ENCODE assay signal across 16 cellular contexts in the genomic region with DNA sequence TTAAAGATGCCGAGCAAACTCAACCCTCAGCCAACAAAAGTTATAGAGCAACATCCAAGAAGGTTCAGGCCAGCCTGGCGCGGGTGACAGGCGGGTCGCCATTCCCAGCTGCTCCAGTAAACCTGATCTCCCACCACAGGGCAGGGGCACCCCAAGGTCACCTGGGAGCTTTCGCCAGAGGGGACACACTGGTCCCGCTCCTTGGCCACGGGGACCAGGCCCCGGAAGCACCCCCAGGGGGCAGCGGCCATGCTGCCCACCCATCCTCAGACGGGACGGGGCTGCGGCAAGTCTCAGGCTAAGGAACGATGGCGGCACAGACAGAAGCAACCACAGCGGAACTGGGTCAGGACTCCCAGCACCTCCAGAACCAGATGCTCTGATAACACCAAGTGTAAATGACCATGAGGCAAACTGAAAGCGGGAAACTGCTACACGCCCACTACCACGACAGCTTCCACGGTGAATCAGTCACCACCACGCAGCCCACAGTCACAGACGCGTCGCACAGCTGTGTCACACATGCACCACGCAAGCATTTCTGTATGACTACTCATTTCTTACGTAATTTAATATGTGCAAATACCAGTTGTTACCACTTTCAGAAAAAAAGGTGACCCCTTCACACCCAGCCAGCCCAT. TPM values are rescaled to one million over a fixed set of nuclear protein-coding genes. Genes with fewer than 3 reads are reported as not detected.
DNase-seq lines count a peak whose midpoint lies in the region; ATAC-seq and TF ChIP-seq lines count a peak whose summit lies in the region.
"Had no signal": no experiment of that assay in that cellular context is flagged by ENCODE, and none has a peak within 500 bp of the region (broad histone marks: within the 10 kb centered on the region; RNA-seq: fewer than 3 reads in every experiment).

No MANE protein-coding gene starts in this region.

- H3K4me3 Mint-ChIP-seq in CD14-positive monocyte (no peak overlapping the region), activated B cell treated with CpG ODN at 0.5 μM for 24 hours (peak overlapping the region; percentile 76)
- H3K4me3 Mint-ChIP-seq in naive thymus-derived CD4-positive, alpha-beta T cell, result no peak overlapping the region

- H3K4ac ChIP-seq in mesendoderm (ENCODE audit: low read depth, low read length), result no peak overlapping the region

- H3K36me3 ChIP-seq in naive thymus-derived CD4-positive, alpha-beta T cell (ENCODE audit: control insufficient read depth in 2 of 3, insufficient read depth in 3 of 3, low read length in 3 of 3), result peaks cover 0 to 86% (median 9%) of the 10 kb centered on the region in 3 experiments
- H3K36me3 ChIP-seq in mesendoderm (ENCODE audit: control insufficient read depth, insufficient read depth, low read length), result no peaks in the 10 kb centered on the region
- H3K36me3 ChIP-seq in effector memory CD4-positive, alpha-beta T cell (ENCODE audit: control insufficient read depth, insufficient read depth, low read length), result peaks cover 42% of the 10 kb centered on the region

- peaks cover 64 to 88% of the 10 kb centered on the region in 2 donors for H3K36me3 Mint-ChIP-seq in CD14-positive monocyte
- peaks cover 52% of the 10 kb centered on the region for H3K36me3 Mint-ChIP-seq in activated B cell treated with CpG ODN at 0.5 μM for 24 hours (ENCODE audit: low read depth)
- H3K36me3 Mint-ChIP-seq in naive thymus-derived CD4-positive, alpha-beta T cell, result peaks cover 0 to 11% (median 0%) of the 10 kb centered on the region in 5 donors

- intact Hi-C loops in CD14-positive monocyte (cut with micrococcal nuclease), result loop anchor here in 1 of 2 donors (10.0 kb wide), 1 partner anchor 46 kb away; no protein-coding TSS in a partner anchor
- intact Hi-C loops in activated B cell treated with CpG ODN at 0.5 μM for 24 hours (cut with micrococcal nuclease), result loop anchor here (1.0 to 10.0 kb wide), 4 partner anchors 13 to 156 kb away; partner anchors contain the start of genes CRAMP1, IFT140 and TELO2
- intact Hi-C loops in naive thymus-derived CD4-positive, alpha-beta T cell (cut with micrococcal nuclease), result no loop called here

- POLR2A ChIA-PET in activated B cell treated with CpG ODN at 0.5 μM for 24 hours (lab: Charles Lee), result interaction anchor here (0.6 to 3.5 kb wide), 20 partner anchors 11 to 556 kb away, joined by 3 to 52 read pairs (median 4); partner anchors contain the start of genes CCDC154, JPT2, MAPK8IP3 and PERCC1
- POLR2A ChIA-PET in naive thymus-derived CD4-positive, alpha-beta T cell (lab: Charles Lee), result no interaction called here

- no peak overlapping the region for H2BK120ac ChIP-seq in mesendoderm (ENCODE audit: low read depth, low read length)

- H3K27ac ChIP-seq in naive thymus-derived CD4-positive, alpha-beta T cell (ENCODE audit: low read depth, low read length), result no peak overlapping the region
- H3K27ac ChIP-seq in mesendoderm (ENCODE audit: low read depth, low read length), result no peak overlapping the region
- no peak overlapping the region for H3K27ac ChIP-seq in effector memory CD4-positive, alpha-beta T cell (ENCODE audit: insufficient read depth, low read length, poor library complexity, severe bottlenecking)
- H3K27ac ChIP-seq: suprapubic skin, WERI-Rb-1 had no signal

- CTCF ChIA-PET in activated B cell treated with CpG ODN at 0.5 μM for 24 hours (lab: Charles Lee), result interaction anchor here (1.3 kb wide), 1 partner anchor 29 kb away, joined by 3 read pairs; no protein-coding TSS in a partner anchor
- CTCF ChIA-PET in naive thymus-derived CD4-positive, alpha-beta T cell (lab: Charles Lee), result no interaction called here

- no peaks in the 10 kb centered on the region for H3K4me1 Mint-ChIP-seq in CD14-positive monocyte
- peaks cover 26% of the 10 kb centered on the region for H3K4me1 Mint-ChIP-seq in activated B cell treated with CpG ODN at 0.5 μM for 24 hours
- peaks cover 0 to 6% (median 0%) of the 10 kb centered on the region in 7 donors for H3K4me1 Mint-ChIP-seq in naive thymus-derived CD4-positive, alpha-beta T cell

- H3K9me3 Mint-ChIP-seq in CD14-positive monocyte, result no peaks in the 10 kb centered on the region
- H3K9me3 Mint-ChIP-seq in activated B cell treated with CpG ODN at 0.5 μM for 24 hours, result no peaks in the 10 kb centered on the region
- no peaks in the 10 kb centered on the region for H3K9me3 Mint-ChIP-seq in naive thymus-derived CD4-positive, alpha-beta T cell

- peak; percentile 72 for ATAC-seq in activated B cell treated with CpG ODN at 0.5 μM for 24 hours (ENCODE audit: low read depth)
- peak; percentile 40 for ATAC-seq in naive thymus-derived CD4-positive, alpha-beta T cell
- ATAC-seq: K562 had no signal

- H3K27me3 ChIP-seq in naive thymus-derived CD4-positive, alpha-beta T cell (ENCODE audit: control insufficient read depth in 2 of 2, insufficient read depth in 2 of 2, low read length in 2 of 2), result no peaks in the 10 kb centered on the region
- H3K27me3 ChIP-seq in mesendoderm (ENCODE audit: insufficient read depth, low read length, poor library complexity), result no peaks in the 10 kb centered on the region
- no peaks in the 10 kb centered on the region for H3K27me3 ChIP-seq in effector memory CD4-positive, alpha-beta T cell (replicated peaks; ENCODE audit: control insufficient read depth, insufficient read depth, low read length, poor library complexity, severe bottlenecking)
- H3K27me3 ChIP-seq: suprapubic skin had no signal

- no peak overlapping the region for H3K18ac ChIP-seq in mesendoderm (ENCODE audit: low read length)

- H3K79me2 ChIP-seq in mesendoderm (ENCODE audit: control insufficient read depth, insufficient read depth, low read length), result no peaks in the 10 kb centered on the region

- no peaks in the 10 kb centered on the region for H3K4me1 ChIP-seq in naive thymus-derived CD4-positive, alpha-beta T cell (ENCODE audit: control insufficient read depth in 2 of 2, insufficient read depth in 2 of 2, low read length in 2 of 2)
- no peaks in the 10 kb centered on the region for H3K4me1 ChIP-seq in mesendoderm (ENCODE audit: control insufficient read depth, low read depth, low read length)
- no peaks in the 10 kb centered on the region for H3K4me1 ChIP-seq in effector memory CD4-positive, alpha-beta T cell (ENCODE audit: control insufficient read depth, insufficient read depth, low read length, poor library complexity, severe bottlenecking)
- H3K4me1 ChIP-seq: suprapubic skin had no signal

- no peak overlapping the region for H3K56ac ChIP-seq in mesendoderm (ENCODE audit: low read length)

- no peak overlapping the region for H3K9ac ChIP-seq in mesendoderm (ENCODE audit: low read length)

- H3K27me3 Mint-ChIP-seq in CD14-positive monocyte (ENCODE audit: low read depth in 3 of 3), result peaks cover 0 to 2% (median 0%) of the 10 kb centered on the region in 3 donors
- H3K27me3 Mint-ChIP-seq in activated B cell treated with CpG ODN at 0.5 μM for 24 hours, result no peaks in the 10 kb centered on the region
- no peaks in the 10 kb centered on the region for H3K27me3 Mint-ChIP-seq in naive thymus-derived CD4-positive, alpha-beta T cell

- H3K27ac Mint-ChIP-seq in CD14-positive monocyte (peak overlapping the region in 4 of 7 donors; percentile 50 to 86 (median 66)), activated B cell treated with CpG ODN at 0.5 μM for 24 hours (peak overlapping the region; percentile 99)
- H3K27ac Mint-ChIP-seq in naive thymus-derived CD4-positive, alpha-beta T cell, result peak overlapping the region in 1 of 9 donors; percentile 32

- H3K4me3 ChIP-seq in AG10803 (ENCODE audit: low read length) (no peak overlapping the region), mesendoderm (ENCODE audit: low read length) (no peak overlapping the region)
- no peak overlapping the region for H3K4me3 ChIP-seq in naive thymus-derived CD4-positive, alpha-beta T cell (ENCODE audit: low read length)
- H3K4me3 ChIP-seq in effector memory CD4-positive, alpha-beta T cell (ENCODE audit: insufficient read depth, low read depth, low read length, poor library complexity, severe bottlenecking), result no peak overlapping the region
- H3K4me3 ChIP-seq: K562, suprapubic skin had no signal

- no peaks in the 10 kb centered on the region for H3K79me1 ChIP-seq in mesendoderm (ENCODE audit: low read length)

- TF ChIP-seq CTCF in AG10803 (conservative IDR thresholded peaks at IDR 0.05; ENCODE audit: low read length), result no peak
- TF ChIP-seq CTCF in CD14-positive monocyte (IDR thresholded peaks at IDR 0.05), result no peak
- no peak for TF ChIP-seq CTCF in activated B cell treated with CpG ODN at 0.5 μM for 24 hours (IDR thresholded peaks at IDR 0.05)

- DNase-seq in AG10803 (ENCODE audit: low read depth) (peak; percentile 66), CD14-positive monocyte (ENCODE audit: low spot score) (no peak), activated B cell treated with CpG ODN at 0.5 μM for 24 hours (no peak), NCI-H2171 (lab: John Stamatoyannopoulos, UW) (no peak), NCI-H774 (lab: John Stamatoyannopoulos, UW) (no peak), mesendoderm (no peak)
- peak in 1 of 9 donors; percentile 32 for DNase-seq in naive thymus-derived CD4-positive, alpha-beta T cell
- DNase-seq in effector memory CD4-positive, alpha-beta T cell, result no peak
- DNase-seq: activated gamma-delta T cell treated with Interleukin-2 at 50 U/mL for 16 hours, mesenchymal stem cell, SIG-M5, WERI-Rb-1 had no signal

- no peak overlapping the region for H2AK5ac ChIP-seq in mesendoderm (ENCODE audit: low read length)

- H4K8ac ChIP-seq in mesendoderm (ENCODE audit: low read depth, low read length), result no peak overlapping the region

- no peaks in the 10 kb centered on the region for H3K9me3 ChIP-seq in naive thymus-derived CD4-positive, alpha-beta T cell (ENCODE audit: control insufficient read depth in 2 of 3, low read length in 3 of 3)
- H3K9me3 ChIP-seq in effector memory CD4-positive, alpha-beta T cell (ENCODE audit: control insufficient read depth, low read length), result no peaks in the 10 kb centered on the region
- H3K9me3 ChIP-seq: suprapubic skin had no signal

- H2BK5ac ChIP-seq in mesendoderm (ENCODE audit: low read length), result no peak overlapping the region

- no peak overlapping the region for H3K4me2 ChIP-seq in mesendoderm (ENCODE audit: low read length)

- no CpG with 5 or more reads among the region's 26 CpGs for WGBS in mesendoderm (ENCODE audit: extremely low coverage, insufficient coverage, low lambda C conversion rate)

- no peak overlapping the region for H4K5ac ChIP-seq in mesendoderm (ENCODE audit: low read length)

- H3K23ac ChIP-seq in mesendoderm (ENCODE audit: low read length), result no peak overlapping the region

- H2BK15ac ChIP-seq in mesendoderm (replicated peaks; ENCODE audit: low read depth), result no peak overlapping the region

RNA-seq across cellular contexts. Expression of gene CCDC154, which starts 14.1 kb away (rescaled TPM):
- not detected for polyA plus RNA-seq in CD14-positive monocyte
- 5.1 and 6.7 TPM in 2 replicates for total RNA-seq in activated B cell treated with CpG ODN at 0.5 μM for 24 hours
- 10 to 100 TPM in 2 of 5 experiments, 1 to 10 TPM in 3; 3.6 to 19.1 (median 8.9) TPM for total RNA-seq in naive thymus-derived CD4-positive, alpha-beta T cell
- not detected for polyA plus RNA-seq in naive thymus-derived CD4-positive, alpha-beta T cell
- polyA plus RNA-seq in mesendoderm (2013, experiment 1 of 2), result 0.08 TPM
- 0.35 TPM for polyA plus RNA-seq in mesendoderm (2013, experiment 2 of 2)

RNA-seq across cellular contexts. Expression of gene CLCN7, which starts 16.4 kb away (rescaled TPM):
- polyA plus RNA-seq in CD14-positive monocyte, result 10 to 100 TPM; 37.4 to 56.5 TPM
- total RNA-seq in activated B cell treated with CpG ODN at 0.5 μM for 24 hours, result 127 and 144 TPM in 2 replicates
- 100 to 1,000 TPM in 4 of 5 experiments, 10 to 100 TPM in 1; 74.8 to 140 (median 115) TPM for total RNA-seq in naive thymus-derived CD4-positive, alpha-beta T cell
- 10 to 100 TPM; 17.0 to 35.1 TPM for polyA plus RNA-seq in naive thymus-derived CD4-positive, alpha-beta T cell
- 26.8 TPM for polyA plus RNA-seq in mesendoderm (2013, experiment 1 of 2)
- 28.0 TPM for polyA plus RNA-seq in mesendoderm (2013, experiment 2 of 2)

RNA-seq across cellular contexts. Expression of gene PERCC1, which starts 27.6 kb away (rescaled TPM):
- polyA plus RNA-seq in CD14-positive monocyte, result not detected
- 0.24 and 0.33 TPM in 2 replicates for total RNA-seq in activated B cell treated with CpG ODN at 0.5 μM for 24 hours
- 1 to 10 TPM in 2 of 5 experiments, under 1 TPM in 2, not detected in 1; 0.77 to 3.4 (median 1.7) TPM for total RNA-seq in naive thymus-derived CD4-positive, alpha-beta T cell
- not detected for polyA plus RNA-seq in naive thymus-derived CD4-positive, alpha-beta T cell
- not detected for polyA plus RNA-seq in mesendoderm (2013, experiment 1 of 2)
- polyA plus RNA-seq in mesendoderm (2013, experiment 2 of 2), result not detected
- total RNA-seq: cerebellum, fibroblast of lung, K562 had no signal
- polyA plus RNA-seq: fibroblast of lung, K562 had no signal

RNA-seq across cellular contexts. Expression of gene PTX4, which starts 30.3 kb away (rescaled TPM):
- not detected for polyA plus RNA-seq in CD14-positive monocyte
- not detected in 2 replicates for total RNA-seq in activated B cell treated with CpG ODN at 0.5 μM for 24 hours
- total RNA-seq in naive thymus-derived CD4-positive, alpha-beta T cell, result under 1 TPM in 2 of 5 experiments, not detected in 3; 0.24 to 0.64 TPM
- not detected for polyA plus RNA-seq in naive thymus-derived CD4-positive, alpha-beta T cell
- polyA plus RNA-seq in mesendoderm (2013, experiment 1 of 2), result 0.03 TPM
- polyA plus RNA-seq in mesendoderm (2013, experiment 2 of 2), result 0.04 TPM
- total RNA-seq: cerebellum, fibroblast of lung, suprapubic skin had no signal
- polyA plus RNA-seq: fibroblast of lung, K562 had no signal

RNA-seq across cellular contexts. Expression of gene TELO2, which starts 34.7 kb away (rescaled TPM):
- polyA plus RNA-seq in CD14-positive monocyte, result 10 to 100 TPM in 1 of 2 donors, 1 to 10 TPM in 1; 7.3 to 11.4 TPM
- total RNA-seq in activated B cell treated with CpG ODN at 0.5 μM for 24 hours, result 72.9 and 78.8 TPM in 2 replicates
- 10 to 100 TPM; 46.9 to 58.9 (median 50.3) TPM for total RNA-seq in naive thymus-derived CD4-positive, alpha-beta T cell
- 10 to 100 TPM; 10.5 to 18.7 TPM for polyA plus RNA-seq in naive thymus-derived CD4-positive, alpha-beta T cell
- 31.2 TPM for polyA plus RNA-seq in mesendoderm (2013, experiment 1 of 2)
- 31.3 TPM for polyA plus RNA-seq in mesendoderm (2013, experiment 2 of 2)
